In the genomic region with DNA sequence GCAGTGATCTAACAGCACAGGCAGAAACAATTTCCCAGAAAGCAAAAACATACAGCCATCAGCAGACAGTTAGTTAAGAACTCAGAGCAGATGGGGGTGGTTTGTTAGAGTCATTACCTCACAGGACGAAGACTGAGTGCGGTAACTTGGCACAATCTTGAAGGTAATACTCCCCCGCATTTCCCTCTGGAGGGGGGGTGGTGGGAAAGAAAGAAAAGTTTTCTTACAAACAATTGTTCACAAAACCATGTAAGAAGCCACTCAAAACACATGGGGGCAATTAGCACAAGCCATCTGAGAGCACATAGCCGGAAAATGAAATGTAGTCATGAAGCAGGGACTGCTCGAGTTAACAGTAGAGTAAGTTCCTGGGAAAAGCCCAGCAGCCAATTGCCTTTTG, we compare ENCODE assay signal across 9 cellular contexts.
DNase-seq lines count a peak whose midpoint lies in the region; ATAC-seq and TF ChIP-seq lines count a peak whose summit lies in the region.
"Had no signal": no experiment of that assay in that cellular context is flagged by ENCODE, and none has a peak within 500 bp of the region (broad histone marks: within the 10 kb centered on the region; RNA-seq: fewer than 3 reads in every experiment).

No MANE protein-coding gene starts in this region.

- H3F3A ChIP-seq in SK-N-SH (replicated peaks; ENCODE audit: insufficient read depth): no peaks in the 10 kb centered on the region

- no peak for TF ChIP-seq EP300 in SK-N-SH (IDR thresholded peaks at IDR 0.05; ENCODE audit: borderline replicate concordance in 1 of 2, low read depth in 1 of 2, low read length in 1 of 2)

- H3K4me1 ChIP-seq in SK-N-SH (ENCODE audit: control insufficient read depth in 1 of 2, insufficient read depth in 2 of 2, low read depth in 1 of 2, low read length in 1 of 2): no peaks in the 10 kb centered on the region; a peak in 1 of 4 replicates
- H3K4me1 ChIP-seq in left ventricle myocardium inferior: peaks cover 8% of the 10 kb centered on the region

- H3K9me3 ChIP-seq in SK-N-SH (no peaks in the 10 kb centered on the region), left ventricle myocardium inferior (replicated peaks) (no peaks in the 10 kb centered on the region)

- H3K4me3 Mint-ChIP-seq in activated CD4-positive, alpha-beta memory T cell treated with anti-CD3 and anti-CD28 coated beads, Interleukin-2, amount 10 ng/mL, durations not matched to agents 7 days and 5 days: peak overlapping the region; percentile 21
- H3K4me3 Mint-ChIP-seq in Calu3 (ENCODE audit: low read depth, unreplicated experiment): no peak overlapping the region

- no peaks in the 10 kb centered on the region for H4K20me1 ChIP-seq in SK-N-SH (ENCODE audit: insufficient read depth)

- no peaks in the 10 kb centered on the region for H3K79me2 ChIP-seq in SK-N-SH (ENCODE audit: insufficient read depth)

- H3K36me3 Mint-ChIP-seq in activated CD4-positive, alpha-beta memory T cell treated with anti-CD3 and anti-CD28 coated beads, Interleukin-2, amount 10 ng/mL, durations not matched to agents 7 days and 5 days (ENCODE audit: low read depth): peaks cover 2% of the 10 kb centered on the region
- peaks cover 4% of the 10 kb centered on the region for H3K36me3 Mint-ChIP-seq in Calu3 (ENCODE audit: insufficient read depth, unreplicated experiment)

- H3K27me3 ChIP-seq in SK-N-SH (ENCODE audit: insufficient read depth) (no peaks in the 10 kb centered on the region), left ventricle myocardium inferior (ENCODE audit: low read depth) (no peaks in the 10 kb centered on the region)

- intact Hi-C loops in left ventricle myocardium inferior (cut with micrococcal nuclease) (no loop called here), Calu3 (cut with micrococcal nuclease; ENCODE audit: unreplicated experiment) (loop anchor here (2.0 kb wide), 1 partner anchor 199 kb away; no protein-coding TSS in a partner anchor)

- TF ChIP-seq RAD21 in SK-N-SH (IDR thresholded peaks at IDR 0.05; ENCODE audit: low read length): no peak

- no peak overlapping the region for H3K4me2 ChIP-seq in SK-N-SH

- H3K27me3 Mint-ChIP-seq in activated CD4-positive, alpha-beta memory T cell treated with anti-CD3 and anti-CD28 coated beads, Interleukin-2, amount 10 ng/mL, durations not matched to agents 7 days and 5 days: no peaks in the 10 kb centered on the region
- no peaks in the 10 kb centered on the region for H3K27me3 Mint-ChIP-seq in Calu3 (ENCODE audit: unreplicated experiment)

- no TSS peak for BruUV-seq in Calu3 (replicated peaks; lab: Mats Ljungman, UMichigan)

- peaks cover 60% of the 10 kb centered on the region for H3K4me1 Mint-ChIP-seq in activated CD4-positive, alpha-beta memory T cell treated with anti-CD3 and anti-CD28 coated beads, Interleukin-2, amount 10 ng/mL, durations not matched to agents 7 days and 5 days
- no peaks in the 10 kb centered on the region for H3K4me1 Mint-ChIP-seq in Calu3 (ENCODE audit: low read depth, unreplicated experiment)

- H3K9me2 ChIP-seq in SK-N-SH: no peaks in the 10 kb centered on the region

- no peak overlapping the region for H3K9ac ChIP-seq in SK-N-SH

- H3K9me3 Mint-ChIP-seq in activated CD4-positive, alpha-beta memory T cell treated with anti-CD3 and anti-CD28 coated beads, Interleukin-2, amount 10 ng/mL, durations not matched to agents 7 days and 5 days: no peaks in the 10 kb centered on the region
- H3K9me3 Mint-ChIP-seq in Calu3 (ENCODE audit: low read depth, unreplicated experiment): no peaks in the 10 kb centered on the region

- no peak overlapping the region for H3K4me3 ChIP-seq in SK-N-SH (ENCODE audit: low read depth in 2 of 2, low read length in 1 of 2)
- no peak overlapping the region for H3K4me3 ChIP-seq in left ventricle myocardium inferior

- peak overlapping the region in 1 of 2 experiments; percentile 66; a peak in 2 of 4 replicates for H3K27ac ChIP-seq in SK-N-SH (ENCODE audit: low read depth in 2 of 2, low read length in 1 of 2)
- peak overlapping the region; percentile 30 for H3K27ac ChIP-seq in left ventricle myocardium inferior (replicated peaks)

- WGBS in SK-N-SH (ENCODE audit: low lambda C conversion rate): 38% methylated on average over 5 of the region's 5 CpGs

- ATAC-seq in SK-N-SH treated with all-trans-retinoic acid at 6 μM for 48 hours: peak; percentile 66
- ATAC-seq in HG02610 (IDR thresholded peaks at IDR 0.05; ENCODE audit: unreplicated experiment): no peak
- ATAC-seq in GM21367 (IDR thresholded peaks at IDR 0.05; ENCODE audit: unreplicated experiment): no peak

- DNase-seq in SK-N-SH (no peak), left ventricle myocardium inferior (no peak), Calu3 (no peak)
- DNase-seq in activated CD4-positive, alpha-beta memory T cell treated with anti-CD3 and anti-CD28 coated beads, Interleukin-2, amount 10 ng/mL, durations not matched to agents 7 days and 5 days: peak; percentile 24
- DNase-seq in stimulated activated CD8-positive, alpha-beta memory T cell treated with anti-CD3 and anti-CD28 coated beads, Interleukin-15, amount 100 ng/mL, for 48 hours (ENCODE audit: low read depth in 2 of 2): peak; percentile 8 to 11
- DNase-seq: 8988T had no signal

- POLR2A ChIA-PET in SK-N-SH (lab: Yijun Ruan, JAX): no interaction called here
- POLR2A ChIA-PET in activated CD4-positive, alpha-beta memory T cell treated with anti-CD3 and anti-CD28 coated beads, Interleukin-2, amount 10 ng/mL, durations not matched to agents 7 days and 5 days (lab: Charles Lee): no interaction called here

- H3K27ac Mint-ChIP-seq in activated CD4-positive, alpha-beta memory T cell treated with anti-CD3 and anti-CD28 coated beads, Interleukin-2, amount 10 ng/mL, durations not matched to agents 7 days and 5 days: peak overlapping the region; percentile 87
- no peak overlapping the region for H3K27ac Mint-ChIP-seq in Calu3 (ENCODE audit: unreplicated experiment)

- H2AFZ ChIP-seq in SK-N-SH (ENCODE audit: low read depth): no peak overlapping the region

- CTCF ChIA-PET in SK-N-SH (lab: Yijun Ruan, JAX): no interaction called here
- CTCF ChIA-PET in activated CD4-positive, alpha-beta memory T cell treated with anti-CD3 and anti-CD28 coated beads, Interleukin-2, amount 10 ng/mL, durations not matched to agents 7 days and 5 days (lab: Charles Lee): no interaction called here
- CTCF ChIA-PET in Calu3 (lab: Charles Lee): no interaction called here

- H3K36me3 ChIP-seq in SK-N-SH (replicated peaks in 1 of 2; ENCODE audit: control insufficient read depth in 1 of 2, insufficient read depth in 2 of 2, low read length in 1 of 2) (no peaks in the 10 kb centered on the region), left ventricle myocardium inferior (no peaks in the 10 kb centered on the region)

- TF ChIP-seq CTCF in SK-N-SH (IDR thresholded peaks at IDR 0.05): no peak
- no peak for TF ChIP-seq CTCF in left ventricle myocardium inferior (IDR thresholded peaks at IDR 0.05; ENCODE audit: borderline replicate concordance)
- no peak for TF ChIP-seq CTCF in Calu3 (IDR thresholded peaks at IDR 0.05; ENCODE audit: unreplicated experiment)

TF ChIP-seq in SK-N-SH treated with all-trans-retinoic acid at 6 μM for 48 hours, 23 proteins besides CTCF, POLR2A, EP300 and RAD21 (continues in another document):
- TF ChIP-seq ZNF70 (CRISPR knock-in tag; IDR thresholded peaks at IDR 0.05) (no peak), TOX (CRISPR knock-in tag; IDR thresholded peaks at IDR 0.05; ENCODE audit: borderline replicate concordance) (no peak), GLIS3 (CRISPR knock-in tag; IDR thresholded peaks at IDR 0.05) (no peak), CSDC2 (CRISPR knock-in tag; IDR thresholded peaks at IDR 0.05) (no peak)

TF ChIP-seq in SK-N-SH, 30 proteins besides CTCF, POLR2A, EP300 and RAD21 (continues in another document):
- TF ChIP-seq TCF12 (IDR thresholded peaks at IDR 0.05) (no peak), GATA2 (CRISPR knock-in tag; IDR thresholded peaks at IDR 0.05) (no peak), CHD2 (IDR thresholded peaks at IDR 0.05; ENCODE audit: low read length, partially characterized antibody) (no peak), FOXM1 (IDR thresholded peaks at IDR 0.05; ENCODE audit: low read depth) (no peak), RFX5 (IDR thresholded peaks at IDR 0.05; ENCODE audit: low read length) (no peak), EZH2phosphoT487 (IDR thresholded peaks at IDR 0.05; ENCODE audit: borderline replicate concordance, low read depth) (no peak), RXRA (IDR thresholded peaks at IDR 0.05; ENCODE audit: borderline replicate concordance, low read depth) (no peak), TAF1 (IDR thresholded peaks at IDR 0.05; ENCODE audit: borderline replicate concordance, low read depth, low read length) (no peak), JUND (IDR thresholded peaks at IDR 0.05) (no peak)
- TF ChIP-seq, protein P1, sequence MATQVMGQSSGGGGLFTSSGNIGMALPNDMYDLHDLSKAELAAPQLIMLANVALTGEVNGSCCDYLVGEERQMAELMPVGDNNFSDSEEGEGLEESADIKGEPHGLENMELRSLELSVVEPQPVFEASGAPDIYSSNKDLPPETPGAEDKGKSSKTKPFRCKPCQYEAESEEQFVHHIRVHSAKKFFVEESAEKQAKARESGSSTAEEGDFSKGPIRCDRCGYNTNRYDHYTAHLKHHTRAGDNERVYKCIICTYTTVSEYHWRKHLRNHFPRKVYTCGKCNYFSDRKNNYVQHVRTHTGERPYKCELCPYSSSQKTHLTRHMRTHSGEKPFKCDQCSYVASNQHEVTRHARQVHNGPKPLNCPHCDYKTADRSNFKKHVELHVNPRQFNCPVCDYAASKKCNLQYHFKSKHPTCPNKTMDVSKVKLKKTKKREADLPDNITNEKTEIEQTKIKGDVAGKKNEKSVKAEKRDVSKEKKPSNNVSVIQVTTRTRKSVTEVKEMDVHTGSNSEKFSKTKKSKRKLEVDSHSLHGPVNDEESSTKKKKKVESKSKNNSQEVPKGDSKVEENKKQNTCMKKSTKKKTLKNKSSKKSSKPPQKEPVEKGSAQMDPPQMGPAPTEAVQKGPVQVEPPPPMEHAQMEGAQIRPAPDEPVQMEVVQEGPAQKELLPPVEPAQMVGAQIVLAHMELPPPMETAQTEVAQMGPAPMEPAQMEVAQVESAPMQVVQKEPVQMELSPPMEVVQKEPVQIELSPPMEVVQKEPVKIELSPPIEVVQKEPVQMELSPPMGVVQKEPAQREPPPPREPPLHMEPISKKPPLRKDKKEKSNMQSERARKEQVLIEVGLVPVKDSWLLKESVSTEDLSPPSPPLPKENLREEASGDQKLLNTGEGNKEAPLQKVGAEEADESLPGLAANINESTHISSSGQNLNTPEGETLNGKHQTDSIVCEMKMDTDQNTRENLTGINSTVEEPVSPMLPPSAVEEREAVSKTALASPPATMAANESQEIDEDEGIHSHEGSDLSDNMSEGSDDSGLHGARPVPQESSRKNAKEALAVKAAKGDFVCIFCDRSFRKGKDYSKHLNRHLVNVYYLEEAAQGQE (IDR thresholded peaks at IDR 0.05; ENCODE audit: low read depth, low read length): no peak

Comparison
In these comparisons a context has a peak if more than half of its experiments do, and no peak if none do; other contexts are left out.
1. DNase-seq: peak in activated CD4-positive, alpha-beta memory T cell treated with anti-CD3 and anti-CD28 coated beads, Interleukin-2, amount 10 ng/mL, durations not matched to agents 7 days and 5 days (single experiment) and stimulated activated CD8-positive, alpha-beta memory T cell treated with anti-CD3 and anti-CD28 coated beads, Interleukin-15, amount 100 ng/mL, for 48 hours (2 of 2); none in SK-N-SH (single experiment), left ventricle myocardium inferior (single experiment) and Calu3 (single experiment).